ENCODE assay signal across 18 cellular contexts in genomic region chr5:38923661-38924451, GRCh38.
DNase-seq lines count a peak whose midpoint lies in the region; ATAC-seq and TF ChIP-seq lines count a peak whose summit lies in the region.
"Had no signal": no experiment of that assay in that cellular context is flagged by ENCODE, and none has a peak within 500 bp of the region (broad histone marks: within the 10 kb centered on the region; RNA-seq: fewer than 3 reads in every experiment).

No MANE protein-coding gene starts in this region.

- no peak for TF ChIP-seq CTCF in breast epithelium (IDR thresholded peaks at IDR 0.05)
- no peak for TF ChIP-seq CTCF in MCF 10A (IDR thresholded peaks at IDR 0.05; ENCODE audit: unreplicated experiment)
- no peak for TF ChIP-seq CTCF in fibroblast of pulmonary artery (IDR thresholded peaks at IDR 0.05; ENCODE audit: low read length, missing control alignments)
- TF ChIP-seq CTCF in omental fat pad (IDR thresholded peaks at IDR 0.05), result no peak

- peak overlapping the region; percentile 18 to 57 for H3K27ac ChIP-seq in breast epithelium
- H3K27ac ChIP-seq: prostate gland had no signal

- no TSS peak for BruUV-seq in MCF 10A (replicated peaks; lab: Mats Ljungman, UMichigan)

- DNase-seq in breast epithelium (ENCODE audit: low spot score in 2 of 2) (no peak), MCF 10A (ENCODE audit: unreplicated experiment) (no peak), fibroblast of pulmonary artery (ENCODE audit: low read depth) (peak; percentile 70), omental fat pad (ENCODE audit: low spot score) (no peak), MG63 (no peak), NCI-H2081 (lab: John Stamatoyannopoulos, UW) (no peak), middle frontal gyrus (ENCODE audit: extremely low spot score, low spot score) (no peak)
- DNase-seq: activated CD4-positive, alpha-beta T cell treated with anti-CD3 and anti-CD28 coated beads for 4 hours; CD4-positive, alpha-beta T cell; HCEC 1CT; hippocampal formation; NCI-H2029; NCI-H524 treated with DMSO at 0.1 percent for 48 hours; substantia nigra had no signal

- CTCF ChIA-PET in MCF 10A (lab: Yijun Ruan, JAX), result interaction anchor here (0.6 to 4.9 kb wide), 21 partner anchors 10 to 1920 kb away, joined by 3 to 47 read pairs (median 3); no protein-coding TSS in a partner anchor

- H3K4me3 ChIP-seq in breast epithelium, result no peak overlapping the region
- no peak overlapping the region for H3K4me3 ChIP-seq in fibroblast of pulmonary artery (replicated peaks; ENCODE audit: low read depth, low read length)
- no peak overlapping the region for H3K4me3 ChIP-seq in MG63
- H3K4me3 ChIP-seq: GM12878, prostate gland had no signal

- H3K27me3 ChIP-seq in breast epithelium, result no peaks in the 10 kb centered on the region
- H3K27me3 ChIP-seq in MG63, result no peaks in the 10 kb centered on the region

- no peak for TF ChIP-seq POLR2A in breast epithelium (IDR thresholded peaks at IDR 0.05)

- no peaks in the 10 kb centered on the region for H3K9me3 Mint-ChIP-seq in MCF 10A (ENCODE audit: unreplicated experiment)
- H3K9me3 Mint-ChIP-seq: CD4-positive, alpha-beta T cell had no signal

- H3K4me1 ChIP-seq in breast epithelium, result no peaks in the 10 kb centered on the region
- H3K4me1 ChIP-seq: prostate gland had no signal

- no peak overlapping the region for H3K27ac Mint-ChIP-seq in MCF 10A (ENCODE audit: low read depth, unreplicated experiment)
- H3K27ac Mint-ChIP-seq: activated naive CD8-positive, alpha-beta T cell; CD4-positive, alpha-beta T cell had no signal

- H3K4me3 Mint-ChIP-seq in MCF 10A (ENCODE audit: unreplicated experiment), result no peak overlapping the region
- H3K4me3 Mint-ChIP-seq: activated naive CD8-positive, alpha-beta T cell; CD4-positive, alpha-beta T cell had no signal

- H3K36me3 Mint-ChIP-seq in MCF 10A (ENCODE audit: insufficient read depth, unreplicated experiment), result peaks cover 98% of the 10 kb centered on the region
- H3K36me3 Mint-ChIP-seq: activated naive CD8-positive, alpha-beta T cell had no signal

- no peaks in the 10 kb centered on the region for H3K4me1 Mint-ChIP-seq in MCF 10A (ENCODE audit: insufficient read depth, unreplicated experiment)

- ATAC-seq in omental fat pad (ENCODE audit: low FRiP score) (peak; percentile 65), GM19328 (IDR thresholded peaks at IDR 0.05; ENCODE audit: unreplicated experiment) (no peak)
- ATAC-seq: GM12878 had no signal

- no peaks in the 10 kb centered on the region for H3K27me3 Mint-ChIP-seq in MCF 10A (ENCODE audit: insufficient read depth, unreplicated experiment)

- POLR2A ChIA-PET in MCF 10A (lab: Yijun Ruan, JAX), result interaction anchor here (0.6 to 1.3 kb wide), 4 partner anchors 8 to 482 kb away, joined by 3 read pairs; no protein-coding TSS in a partner anchor

- H3K9me3 ChIP-seq in breast epithelium (no peaks in the 10 kb centered on the region), MG63 (no peaks in the 10 kb centered on the region)
- H3K9me3 ChIP-seq: prostate gland had no signal

- H3K36me3 ChIP-seq in breast epithelium (no peaks in the 10 kb centered on the region), MG63 (peaks cover 55% of the 10 kb centered on the region)

- intact Hi-C loops in breast epithelium (cut with DNase I; ENCODE audit: low total_unique reads), result loop anchor here (2.0 kb wide), 1 partner anchor 77 kb away; the partner anchor contains the start of gene OSMR
- intact Hi-C loops in MCF 10A (cut with micrococcal nuclease), result loop anchor here (5.0 to 10.0 kb wide), 4 partner anchors 117 to 719 kb away; partner anchors contain the start of gene LIFR
